ENCODE assay signal across 1 cellular context in genomic region chr18:51523671-51524070, GRCh38.
TF ChIP-seq lines count a peak whose summit lies in the region.

No MANE protein-coding gene starts in this region.

TF ChIP-seq in H1, 55 proteins besides CTCF, POLR2A, EP300 and RAD21 (continued from another document):
- no peak for TF ChIP-seq RFX5 (IDR thresholded peaks at IDR 0.05; ENCODE audit: borderline replicate concordance, low read depth, low read length)
- TF ChIP-seq SUZ12 (IDR thresholded peaks at IDR 0.05; ENCODE audit: low read length), result no peak
